In genomic region chr5:138402640-138403039, GRCh38 we compare ENCODE assay signal across 14 cellular contexts. TPM values are rescaled to one million over a fixed set of nuclear protein-coding genes. Genes with fewer than 3 reads are reported as not detected.
DNase-seq lines count a peak whose midpoint lies in the region; ATAC-seq and TF ChIP-seq lines count a peak whose summit lies in the region.
"Had no signal": no experiment of that assay in that cellular context is flagged by ENCODE, and none has a peak within 500 bp of the region (broad histone marks: within the 10 kb centered on the region; RNA-seq: fewer than 3 reads in every experiment).

No MANE protein-coding gene starts in this region.

- no peak for TF ChIP-seq CTCF in prostate gland (IDR thresholded peaks at IDR 0.05)

- H3K27ac Mint-ChIP-seq in activated T-helper 17 cell treated with anti-CD3 and anti-CD28 coated beads, Interleukin-2, amount 50 U/mL, for 72 hours = peak overlapping the region; percentile 37

- peaks cover 96% of the 10 kb centered on the region for H3K36me3 Mint-ChIP-seq in activated T-helper 17 cell treated with anti-CD3 and anti-CD28 coated beads, Interleukin-2, amount 50 U/mL, for 72 hours (ENCODE audit: low read depth)

- no peaks in the 10 kb centered on the region for H3K27me3 Mint-ChIP-seq in activated T-helper 17 cell treated with anti-CD3 and anti-CD28 coated beads, Interleukin-2, amount 50 U/mL, for 72 hours

- no peaks in the 10 kb centered on the region for H3K9me3 Mint-ChIP-seq in activated T-helper 17 cell treated with anti-CD3 and anti-CD28 coated beads, Interleukin-2, amount 50 U/mL, for 72 hours
- H3K9me3 Mint-ChIP-seq: neural crest cell had no signal

- peaks cover 0 to 4% of the 10 kb centered on the region in 2 donors for H3K36me3 ChIP-seq in prostate gland

- no peak overlapping the region for H3K27ac ChIP-seq in prostate gland
- H3K27ac ChIP-seq: left lung, PC-9 had no signal

- H3K4me3 ChIP-seq in prostate gland = no peak overlapping the region
- H3K4me3 ChIP-seq: left lung, PC-9, tibial nerve had no signal

- intact Hi-C loops in prostate gland (cut with DNase I) = no loop called here

- peaks cover 13% of the 10 kb centered on the region for H3K4me1 Mint-ChIP-seq in activated T-helper 17 cell treated with anti-CD3 and anti-CD28 coated beads, Interleukin-2, amount 50 U/mL, for 72 hours
- H3K4me1 Mint-ChIP-seq: neural crest cell had no signal

- no peaks in the 10 kb centered on the region for H3K9me3 ChIP-seq in prostate gland
- H3K9me3 ChIP-seq: left lung, tibial nerve had no signal

- no peak overlapping the region for H3K4me3 Mint-ChIP-seq in activated T-helper 17 cell treated with anti-CD3 and anti-CD28 coated beads, Interleukin-2, amount 50 U/mL, for 72 hours
- H3K4me3 Mint-ChIP-seq: neural crest cell had no signal

- no peaks in the 10 kb centered on the region for H3K27me3 ChIP-seq in prostate gland (replicated peaks; ENCODE audit: insufficient read depth)
- H3K27me3 ChIP-seq: left lung, tibial nerve had no signal

- ATAC-seq in GM18861 (IDR thresholded peaks at IDR 0.05; ENCODE audit: unreplicated experiment) (peak; percentile 52), GM21381 (IDR thresholded peaks at IDR 0.05; ENCODE audit: unreplicated experiment) (peak; percentile 83), HG03196 (IDR thresholded peaks at IDR 0.05; ENCODE audit: unreplicated experiment) (peak; percentile 74), GM18505 (IDR thresholded peaks at IDR 0.05; ENCODE audit: unreplicated experiment) (no peak), GM18517 (IDR thresholded peaks at IDR 0.05; ENCODE audit: unreplicated experiment) (no peak)
- ATAC-seq in activated T-helper 17 cell treated with anti-CD3 and anti-CD28 coated beads, Interleukin-2, amount 50 U/mL, for 72 hours (replicated peaks) = peak; percentile 89
- ATAC-seq: left lung had no signal

- DNase-seq in SHP77 (lab: John Stamatoyannopoulos, UW) (no peak), prostate gland (ENCODE audit: low spot score) (no peak)
- DNase-seq: effector memory CD4-positive, alpha-beta T cell; Karpas-422; left lung; PC-9 had no signal

- TF ChIP-seq POLR2A in GM18505 (IDR thresholded peaks at IDR 0.05; ENCODE audit: borderline replicate concordance, extremely low read depth, insufficient read depth, insufficient read length) = no peak
- no peak for TF ChIP-seq POLR2A in prostate gland (IDR thresholded peaks at IDR 0.05)

- H3K4me1 ChIP-seq in prostate gland (replicated peaks) = no peaks in the 10 kb centered on the region
- H3K4me1 ChIP-seq: left lung had no signal

RNA-seq across cellular contexts. Expression of gene REEP2, which starts 36.2 kb away (rescaled TPM):
- total RNA-seq in activated T-helper 17 cell treated with anti-CD3 and anti-CD28 coated beads, Interleukin-2, amount 50 U/mL, for 72 hours = 1 to 10 TPM; 2.0 TPM
- total RNA-seq in prostate gland = 10 to 100 TPM in 1 of 2 donors, 1 to 10 TPM in 1; 4.1 to 21.2 TPM

RNA-seq across cellular contexts. Expression of gene KDM3B, which starts 50.2 kb away (rescaled TPM):
- 10 to 100 TPM; 42.1 to 51.4 TPM for total RNA-seq in activated T-helper 17 cell treated with anti-CD3 and anti-CD28 coated beads, Interleukin-2, amount 50 U/mL, for 72 hours
- 10 to 100 TPM; 61.2 to 85.1 TPM for total RNA-seq in prostate gland

Comparison
In these comparisons a context has a peak if more than half of its experiments do, and no peak if none do; other contexts are left out.
1. ATAC-seq: peak in GM18861 (single experiment), GM21381 (single experiment), HG03196 (single experiment) and activated T-helper 17 cell treated with anti-CD3 and anti-CD28 coated beads, Interleukin-2, amount 50 U/mL, for 72 hours (single experiment); none in GM18505 (single experiment) and GM18517 (single experiment).